Comparison of ENCODE assay signal across 1 cellular context in the genomic region with DNA sequence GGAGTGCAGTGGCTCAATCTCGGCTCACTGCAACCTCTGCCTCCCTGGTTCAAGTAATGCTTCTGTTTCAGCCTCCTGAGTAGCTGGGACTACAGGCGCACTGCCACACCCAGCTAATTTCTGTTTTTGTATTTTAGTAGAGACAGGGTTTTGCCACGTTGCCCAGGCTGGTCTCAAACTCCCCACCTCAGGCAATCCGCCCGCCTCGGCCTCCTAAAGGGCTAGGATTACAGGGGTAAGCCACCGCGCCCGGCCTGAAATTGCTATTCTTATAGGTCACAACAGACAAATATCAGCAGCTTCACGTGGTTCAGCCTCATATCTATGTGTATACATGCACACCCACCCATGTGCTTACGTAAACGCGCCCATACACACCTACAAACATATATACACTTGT.
TF ChIP-seq lines count a peak whose summit lies in the region.

No MANE protein-coding gene starts in this region.

TF ChIP-seq in GM23338, 12 proteins besides CTCF, POLR2A, EP300 and RAD21:
- TF ChIP-seq, protein P1, sequence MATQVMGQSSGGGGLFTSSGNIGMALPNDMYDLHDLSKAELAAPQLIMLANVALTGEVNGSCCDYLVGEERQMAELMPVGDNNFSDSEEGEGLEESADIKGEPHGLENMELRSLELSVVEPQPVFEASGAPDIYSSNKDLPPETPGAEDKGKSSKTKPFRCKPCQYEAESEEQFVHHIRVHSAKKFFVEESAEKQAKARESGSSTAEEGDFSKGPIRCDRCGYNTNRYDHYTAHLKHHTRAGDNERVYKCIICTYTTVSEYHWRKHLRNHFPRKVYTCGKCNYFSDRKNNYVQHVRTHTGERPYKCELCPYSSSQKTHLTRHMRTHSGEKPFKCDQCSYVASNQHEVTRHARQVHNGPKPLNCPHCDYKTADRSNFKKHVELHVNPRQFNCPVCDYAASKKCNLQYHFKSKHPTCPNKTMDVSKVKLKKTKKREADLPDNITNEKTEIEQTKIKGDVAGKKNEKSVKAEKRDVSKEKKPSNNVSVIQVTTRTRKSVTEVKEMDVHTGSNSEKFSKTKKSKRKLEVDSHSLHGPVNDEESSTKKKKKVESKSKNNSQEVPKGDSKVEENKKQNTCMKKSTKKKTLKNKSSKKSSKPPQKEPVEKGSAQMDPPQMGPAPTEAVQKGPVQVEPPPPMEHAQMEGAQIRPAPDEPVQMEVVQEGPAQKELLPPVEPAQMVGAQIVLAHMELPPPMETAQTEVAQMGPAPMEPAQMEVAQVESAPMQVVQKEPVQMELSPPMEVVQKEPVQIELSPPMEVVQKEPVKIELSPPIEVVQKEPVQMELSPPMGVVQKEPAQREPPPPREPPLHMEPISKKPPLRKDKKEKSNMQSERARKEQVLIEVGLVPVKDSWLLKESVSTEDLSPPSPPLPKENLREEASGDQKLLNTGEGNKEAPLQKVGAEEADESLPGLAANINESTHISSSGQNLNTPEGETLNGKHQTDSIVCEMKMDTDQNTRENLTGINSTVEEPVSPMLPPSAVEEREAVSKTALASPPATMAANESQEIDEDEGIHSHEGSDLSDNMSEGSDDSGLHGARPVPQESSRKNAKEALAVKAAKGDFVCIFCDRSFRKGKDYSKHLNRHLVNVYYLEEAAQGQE (IDR thresholded peaks at IDR 0.05; ENCODE audit: unreplicated experiment), result no peak
- TF ChIP-seq CREB1 (CRISPR knock-in tag; IDR thresholded peaks at IDR 0.05; ENCODE audit: low read depth), result no peak
- no peak for TF ChIP-seq POLR2AphosphoS5 (IDR thresholded peaks at IDR 0.05; ENCODE audit: low read depth)
- TF ChIP-seq, protein P2, sequence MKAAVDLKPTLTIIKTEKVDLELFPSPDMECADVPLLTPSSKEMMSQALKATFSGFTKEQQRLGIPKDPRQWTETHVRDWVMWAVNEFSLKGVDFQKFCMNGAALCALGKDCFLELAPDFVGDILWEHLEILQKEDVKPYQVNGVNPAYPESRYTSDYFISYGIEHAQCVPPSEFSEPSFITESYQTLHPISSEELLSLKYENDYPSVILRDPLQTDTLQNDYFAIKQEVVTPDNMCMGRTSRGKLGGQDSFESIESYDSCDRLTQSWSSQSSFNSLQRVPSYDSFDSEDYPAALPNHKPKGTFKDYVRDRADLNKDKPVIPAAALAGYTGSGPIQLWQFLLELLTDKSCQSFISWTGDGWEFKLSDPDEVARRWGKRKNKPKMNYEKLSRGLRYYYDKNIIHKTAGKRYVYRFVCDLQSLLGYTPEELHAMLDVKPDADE (IDR thresholded peaks at IDR 0.05), result no peak
- TF ChIP-seq JUNB (IDR thresholded peaks at IDR 0.05; ENCODE audit: unreplicated experiment), result no peak
- TF ChIP-seq, protein P3, sequence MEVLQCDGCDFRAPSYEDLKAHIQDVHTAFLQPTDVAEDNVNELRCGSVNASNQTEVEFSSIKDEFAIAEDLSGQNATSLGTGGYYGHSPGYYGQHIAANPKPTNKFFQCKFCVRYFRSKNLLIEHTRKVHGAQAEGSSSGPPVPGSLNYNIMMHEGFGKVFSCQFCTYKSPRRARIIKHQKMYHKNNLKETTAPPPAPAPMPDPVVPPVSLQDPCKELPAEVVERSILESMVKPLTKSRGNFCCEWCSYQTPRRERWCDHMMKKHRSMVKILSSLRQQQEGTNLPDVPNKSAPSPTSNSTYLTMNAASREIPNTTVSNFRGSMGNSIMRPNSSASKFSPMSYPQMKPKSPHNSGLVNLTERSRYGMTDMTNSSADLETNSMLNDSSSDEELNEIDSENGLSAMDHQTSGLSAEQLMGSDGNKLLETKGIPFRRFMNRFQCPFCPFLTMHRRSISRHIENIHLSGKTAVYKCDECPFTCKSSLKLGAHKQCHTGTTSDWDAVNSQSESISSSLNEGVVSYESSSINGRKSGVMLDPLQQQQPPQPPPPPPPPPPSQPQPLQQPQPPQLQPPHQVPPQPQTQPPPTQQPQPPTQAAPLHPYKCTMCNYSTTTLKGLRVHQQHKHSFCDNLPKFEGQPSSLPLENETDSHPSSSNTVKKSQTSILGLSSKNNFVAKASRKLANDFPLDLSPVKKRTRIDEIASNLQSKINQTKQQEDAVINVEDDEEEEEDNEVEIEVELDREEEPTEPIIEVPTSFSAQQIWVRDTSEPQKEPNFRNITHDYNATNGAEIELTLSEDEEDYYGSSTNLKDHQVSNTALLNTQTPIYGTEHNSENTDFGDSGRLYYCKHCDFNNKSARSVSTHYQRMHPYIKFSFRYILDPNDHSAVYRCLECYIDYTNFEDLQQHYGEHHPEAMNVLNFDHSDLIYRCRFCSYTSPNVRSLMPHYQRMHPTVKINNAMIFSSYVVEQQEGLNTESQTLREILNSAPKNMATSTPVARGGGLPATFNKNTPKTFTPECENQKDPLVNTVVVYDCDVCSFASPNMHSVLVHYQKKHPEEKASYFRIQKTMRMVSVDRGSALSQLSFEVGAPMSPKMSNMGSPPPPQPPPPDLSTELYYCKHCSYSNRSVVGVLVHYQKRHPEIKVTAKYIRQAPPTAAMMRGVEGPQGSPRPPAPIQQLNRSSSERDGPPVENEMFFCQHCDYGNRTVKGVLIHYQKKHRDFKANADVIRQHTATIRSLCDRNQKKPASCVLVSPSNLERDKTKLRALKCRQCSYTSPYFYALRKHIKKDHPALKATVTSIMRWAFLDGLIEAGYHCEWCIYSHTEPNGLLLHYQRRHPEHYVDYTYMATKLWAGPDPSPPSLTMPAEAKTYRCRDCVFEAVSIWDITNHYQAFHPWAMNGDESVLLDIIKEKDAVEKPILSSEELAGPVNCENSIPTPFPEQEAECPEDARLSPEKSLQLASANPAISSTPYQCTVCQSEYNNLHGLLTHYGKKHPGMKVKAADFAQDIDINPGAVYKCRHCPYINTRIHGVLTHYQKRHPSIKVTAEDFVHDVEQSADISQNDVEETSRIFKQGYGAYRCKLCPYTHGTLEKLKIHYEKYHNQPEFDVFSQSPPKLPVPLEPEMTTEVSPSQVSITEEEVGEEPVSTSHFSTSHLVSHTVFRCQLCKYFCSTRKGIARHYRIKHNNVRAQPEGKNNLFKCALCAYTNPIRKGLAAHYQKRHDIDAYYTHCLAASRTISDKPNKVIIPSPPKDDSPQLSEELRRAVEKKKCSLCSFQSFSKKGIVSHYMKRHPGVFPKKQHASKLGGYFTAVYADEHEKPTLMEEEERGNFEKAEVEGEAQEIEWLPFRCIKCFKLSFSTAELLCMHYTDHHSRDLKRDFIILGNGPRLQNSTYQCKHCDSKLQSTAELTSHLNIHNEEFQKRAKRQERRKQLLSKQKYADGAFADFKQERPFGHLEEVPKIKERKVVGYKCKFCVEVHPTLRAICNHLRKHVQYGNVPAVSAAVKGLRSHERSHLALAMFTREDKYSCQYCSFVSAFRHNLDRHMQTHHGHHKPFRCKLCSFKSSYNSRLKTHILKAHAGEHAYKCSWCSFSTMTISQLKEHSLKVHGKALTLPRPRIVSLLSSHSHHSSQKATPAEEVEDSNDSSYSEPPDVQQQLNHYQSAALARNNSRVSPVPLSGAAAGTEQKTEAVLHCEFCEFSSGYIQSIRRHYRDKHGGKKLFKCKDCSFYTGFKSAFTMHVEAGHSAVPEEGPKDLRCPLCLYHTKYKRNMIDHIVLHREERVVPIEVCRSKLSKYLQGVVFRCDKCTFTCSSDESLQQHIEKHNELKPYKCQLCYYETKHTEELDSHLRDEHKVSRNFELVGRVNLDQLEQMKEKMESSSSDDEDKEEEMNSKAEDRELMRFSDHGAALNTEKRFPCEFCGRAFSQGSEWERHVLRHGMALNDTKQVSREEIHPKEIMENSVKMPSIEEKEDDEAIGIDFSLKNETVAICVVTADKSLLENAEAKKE (CRISPR knock-in tag; IDR thresholded peaks at IDR 0.05), result no peak
- no peak for TF ChIP-seq EZH2 (IDR thresholded peaks at IDR 0.05; ENCODE audit: low read depth, unreplicated experiment)
- no peak for TF ChIP-seq EZH2phosphoT487 (IDR thresholded peaks at IDR 0.05; ENCODE audit: unreplicated experiment)
- TF ChIP-seq ZNF114 (CRISPR knock-in tag; IDR thresholded peaks at IDR 0.05), result no peak
- no peak for TF ChIP-seq STAT1 (IDR thresholded peaks at IDR 0.05; ENCODE audit: unreplicated experiment)
- no peak for TF ChIP-seq NANOG (IDR thresholded peaks at IDR 0.05; ENCODE audit: borderline replicate concordance)
- TF ChIP-seq ZNF331 (CRISPR knock-in tag; IDR thresholded peaks at IDR 0.05; ENCODE audit: low read depth), result no peak
